13 cellular contexts compared by ENCODE assay signal in the genomic region with DNA sequence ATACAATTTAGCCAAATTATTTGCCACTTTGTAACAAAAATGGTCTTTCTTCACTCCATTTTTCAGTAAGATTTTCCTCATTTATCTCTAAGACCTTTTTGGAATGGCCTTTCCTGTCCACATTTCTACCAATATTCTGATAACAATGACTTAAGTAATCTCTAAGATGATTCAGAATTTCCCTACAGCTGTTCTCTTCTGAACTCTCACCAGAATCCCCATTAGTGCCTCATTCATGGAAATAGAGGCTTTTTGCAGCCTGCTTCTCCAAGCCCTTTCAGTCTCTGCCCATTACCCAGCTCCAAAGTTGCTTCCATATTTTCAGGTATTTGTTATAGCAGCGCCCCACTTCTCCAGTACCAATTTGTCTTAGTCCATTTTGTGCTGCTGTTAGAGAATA.
"Had no signal": no experiment of that assay in that cellular context is flagged by ENCODE, and none has a peak within 500 bp of the region (broad histone marks: within the 10 kb centered on the region; RNA-seq: fewer than 3 reads in every experiment).

No MANE protein-coding gene starts in this region.

- DNase-seq: activated CD4-positive, alpha-beta T cell treated with anti-CD3 and anti-CD28 coated beads, Interleukin-2, amount 50 U/mL, for 1 hour; activated CD8-positive, alpha-beta memory T cell treated with anti-CD3 and anti-CD28 coated beads for 24 hours; activated naive CD4-positive, alpha-beta T cell; activated naive CD8-positive, alpha-beta T cell treated with anti-CD3 and anti-CD28 coated beads, Interleukin-2, amount 10 ng/mL, durations not matched to agents 7 days and 5 days; anterior cingulate cortex; colonic mucosa; foreskin melanocyte; islet precursor cell; naive B cell had no signal

- ATAC-seq: stimulated activated effector memory CD8-positive, alpha-beta T cell treated with anti-CD3 and anti-CD28 coated beads, Interleukin-12 subunit alpha, Interleukin-12 subunit beta, amount 100 ng/mL, for 72 hours had no signal

- H3K9me3 ChIP-seq: colonic mucosa, esophagus muscularis mucosa had no signal

- H3K27me3 ChIP-seq: colonic mucosa, esophagus muscularis mucosa had no signal

- H3K4me1 ChIP-seq: colonic mucosa, esophagus muscularis mucosa, parathyroid adenoma had no signal

- H3K4me1 Mint-ChIP-seq: activated naive CD8-positive, alpha-beta T cell treated with anti-CD3 and anti-CD28 coated beads, Interleukin-2, amount 10 ng/mL, durations not matched to agents 7 days and 5 days; naive B cell; stimulated activated effector memory CD8-positive, alpha-beta T cell treated with anti-CD3 and anti-CD28 coated beads, Interleukin-12 subunit alpha, Interleukin-12 subunit beta, amount 100 ng/mL, for 72 hours had no signal

- H3K4me3 Mint-ChIP-seq: activated naive CD8-positive, alpha-beta T cell treated with anti-CD3 and anti-CD28 coated beads, Interleukin-2, amount 10 ng/mL, durations not matched to agents 7 days and 5 days; activated T-helper 1 cell treated with anti-CD3 and anti-CD28 coated beads, Interleukin-12 subunit alpha, Interleukin-12 subunit beta, Interleukin-2, Interleukin-4 antibody, amounts not matched to agents 30 ng/mL and 10 ng/mL and 1 ng/mL, durations not matched to agents 14 hours and 24 hours and 36 hours; naive B cell; stimulated activated effector memory CD8-positive, alpha-beta T cell treated with anti-CD3 and anti-CD28 coated beads, Interleukin-12 subunit alpha, Interleukin-12 subunit beta, amount 100 ng/mL, for 72 hours had no signal

- H3K36me3 ChIP-seq: colonic mucosa, esophagus muscularis mucosa had no signal

- H3K27me3 Mint-ChIP-seq: activated naive CD8-positive, alpha-beta T cell treated with anti-CD3 and anti-CD28 coated beads, Interleukin-2, amount 10 ng/mL, durations not matched to agents 7 days and 5 days; naive B cell had no signal

- H3K27ac ChIP-seq: colonic mucosa, esophagus muscularis mucosa, parathyroid adenoma had no signal

- H3K27ac Mint-ChIP-seq: activated naive CD8-positive, alpha-beta T cell treated with anti-CD3 and anti-CD28 coated beads, Interleukin-2, amount 10 ng/mL, durations not matched to agents 7 days and 5 days; activated T-helper 1 cell treated with anti-CD3 and anti-CD28 coated beads, Interleukin-12 subunit alpha, Interleukin-12 subunit beta, Interleukin-2, Interleukin-4 antibody, amounts not matched to agents 30 ng/mL and 10 ng/mL and 1 ng/mL, durations not matched to agents 14 hours and 24 hours and 36 hours; naive B cell; stimulated activated effector memory CD8-positive, alpha-beta T cell treated with anti-CD3 and anti-CD28 coated beads, Interleukin-12 subunit alpha, Interleukin-12 subunit beta, amount 100 ng/mL, for 72 hours had no signal

- H3K4me3 ChIP-seq: colonic mucosa, esophagus muscularis mucosa had no signal

- H3K36me3 Mint-ChIP-seq: activated naive CD8-positive, alpha-beta T cell treated with anti-CD3 and anti-CD28 coated beads, Interleukin-2, amount 10 ng/mL, durations not matched to agents 7 days and 5 days; naive B cell; stimulated activated effector memory CD8-positive, alpha-beta T cell treated with anti-CD3 and anti-CD28 coated beads, Interleukin-12 subunit alpha, Interleukin-12 subunit beta, amount 100 ng/mL, for 72 hours had no signal

- H3K9me3 Mint-ChIP-seq: activated naive CD8-positive, alpha-beta T cell treated with anti-CD3 and anti-CD28 coated beads, Interleukin-2, amount 10 ng/mL, durations not matched to agents 7 days and 5 days had no signal
